ENCODE assay signal across 16 cellular contexts in the genomic region with DNA sequence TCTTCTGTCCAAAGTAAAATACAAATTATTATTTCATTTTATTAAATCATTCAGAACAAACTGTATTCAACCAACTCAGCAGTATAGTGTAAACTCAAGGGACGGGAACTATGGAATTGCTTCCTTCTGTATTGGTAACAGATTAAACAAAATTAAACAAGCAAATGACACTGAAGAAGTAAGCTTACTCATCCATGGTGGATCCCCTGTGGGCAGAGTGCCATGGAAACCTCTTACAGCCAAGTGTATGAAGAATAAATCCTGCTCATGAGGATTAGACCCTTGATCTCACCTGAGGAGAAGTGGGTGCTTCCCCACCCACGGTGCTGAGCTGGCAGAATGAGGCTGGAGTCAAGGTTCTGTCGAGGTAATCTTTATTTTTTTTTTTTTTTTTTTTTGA.
"Had no signal": no experiment of that assay in that cellular context is flagged by ENCODE, and none has a peak within 500 bp of the region (broad histone marks: within the 10 kb centered on the region; RNA-seq: fewer than 3 reads in every experiment).

No MANE protein-coding gene starts in this region.

- H3K27ac ChIP-seq: adrenal gland, epithelial cell of prostate, parathyroid adenoma had no signal

- H3K4me3 Mint-ChIP-seq: activated CD4-positive, alpha-beta T cell treated with anti-CD3 and anti-CD28 coated beads, Interleukin-2, amount 10 ng/mL, durations not matched to agents 7 days and 5 days; naive thymus-derived CD4-positive, alpha-beta T cell; stimulated activated naive CD8-positive, alpha-beta T cell treated with anti-CD3 and anti-CD28 coated beads, Interleukin-15, Interleukin-2, amounts not matched to agents 100 ng/mL and 50 ng/mL, for 24 hours had no signal

- H3K4me1 ChIP-seq: adrenal gland, parathyroid adenoma had no signal

- H3K36me3 Mint-ChIP-seq: naive thymus-derived CD4-positive, alpha-beta T cell had no signal

- H3K79me2 ChIP-seq: parathyroid adenoma had no signal

- H3K9me3 Mint-ChIP-seq: activated CD4-positive, alpha-beta T cell treated with anti-CD3 and anti-CD28 coated beads, Interleukin-2, amount 10 ng/mL, durations not matched to agents 7 days and 5 days; naive thymus-derived CD4-positive, alpha-beta T cell; stimulated activated naive CD8-positive, alpha-beta T cell treated with anti-CD3 and anti-CD28 coated beads, Interleukin-15, Interleukin-2, amounts not matched to agents 100 ng/mL and 50 ng/mL, for 24 hours had no signal

- H3K4me1 Mint-ChIP-seq: activated CD4-positive, alpha-beta T cell treated with anti-CD3 and anti-CD28 coated beads, Interleukin-2, amount 10 ng/mL, durations not matched to agents 7 days and 5 days had no signal

- H3K4me3 ChIP-seq: adrenal gland, lung had no signal

- ATAC-seq: naive thymus-derived CD4-positive, alpha-beta T cell had no signal

- H3K36me3 ChIP-seq: adrenal gland had no signal

- H3K27me3 ChIP-seq: adrenal gland had no signal

- H3K27ac Mint-ChIP-seq: activated CD4-positive, alpha-beta T cell treated with anti-CD3 and anti-CD28 coated beads, Interleukin-2, amount 10 ng/mL, durations not matched to agents 7 days and 5 days; naive thymus-derived CD4-positive, alpha-beta T cell; stimulated activated naive CD8-positive, alpha-beta T cell treated with anti-CD3 and anti-CD28 coated beads, Interleukin-15, Interleukin-2, amounts not matched to agents 100 ng/mL and 50 ng/mL, for 24 hours had no signal

- H3K9me3 ChIP-seq: adrenal gland had no signal

- DNase-seq: activated CD4-positive, alpha-beta T cell treated with anti-CD3 and anti-CD28 coated beads, Interleukin-2, amount 10 ng/mL, durations not matched to agents 7 days and 5 days; activated CD4-positive, CD25-positive, alpha-beta regulatory T cell; activated CD8-positive, alpha-beta memory T cell treated with anti-CD3 and anti-CD28 coated beads for 24 hours; activated naive CD4-positive, alpha-beta T cell treated with anti-CD3 and anti-CD28 coated beads, Interleukin-2, amount 50 U/mL, for 16 hours; adrenal gland; caudate nucleus; cortex of kidney; effector memory CD4-positive, alpha-beta T cell; hippocampal formation; naive thymus-derived CD4-positive, alpha-beta T cell; stimulated activated CD4-positive, alpha-beta T cell treated with anti-CD3 and anti-CD28 coated beads, Interleukin-15, amount 100 ng/mL, for 24 hours; stimulated activated CD4-positive, alpha-beta T cell treated with anti-CD3 and anti-CD28 coated beads, Interleukin-4, amount 100 ng/mL, for 24 hours had no signal

- H2AFZ ChIP-seq: parathyroid adenoma had no signal
